1 cellular context compared by ENCODE assay signal in genomic region chr6:149646599-149646998, GRCh38.
TF ChIP-seq lines count a peak whose summit lies in the region.

No MANE protein-coding gene starts in this region.

TF ChIP-seq in GM23338, 12 proteins besides CTCF, POLR2A, EP300 and RAD21 (continued from another document):
- TF ChIP-seq, protein P1, sequence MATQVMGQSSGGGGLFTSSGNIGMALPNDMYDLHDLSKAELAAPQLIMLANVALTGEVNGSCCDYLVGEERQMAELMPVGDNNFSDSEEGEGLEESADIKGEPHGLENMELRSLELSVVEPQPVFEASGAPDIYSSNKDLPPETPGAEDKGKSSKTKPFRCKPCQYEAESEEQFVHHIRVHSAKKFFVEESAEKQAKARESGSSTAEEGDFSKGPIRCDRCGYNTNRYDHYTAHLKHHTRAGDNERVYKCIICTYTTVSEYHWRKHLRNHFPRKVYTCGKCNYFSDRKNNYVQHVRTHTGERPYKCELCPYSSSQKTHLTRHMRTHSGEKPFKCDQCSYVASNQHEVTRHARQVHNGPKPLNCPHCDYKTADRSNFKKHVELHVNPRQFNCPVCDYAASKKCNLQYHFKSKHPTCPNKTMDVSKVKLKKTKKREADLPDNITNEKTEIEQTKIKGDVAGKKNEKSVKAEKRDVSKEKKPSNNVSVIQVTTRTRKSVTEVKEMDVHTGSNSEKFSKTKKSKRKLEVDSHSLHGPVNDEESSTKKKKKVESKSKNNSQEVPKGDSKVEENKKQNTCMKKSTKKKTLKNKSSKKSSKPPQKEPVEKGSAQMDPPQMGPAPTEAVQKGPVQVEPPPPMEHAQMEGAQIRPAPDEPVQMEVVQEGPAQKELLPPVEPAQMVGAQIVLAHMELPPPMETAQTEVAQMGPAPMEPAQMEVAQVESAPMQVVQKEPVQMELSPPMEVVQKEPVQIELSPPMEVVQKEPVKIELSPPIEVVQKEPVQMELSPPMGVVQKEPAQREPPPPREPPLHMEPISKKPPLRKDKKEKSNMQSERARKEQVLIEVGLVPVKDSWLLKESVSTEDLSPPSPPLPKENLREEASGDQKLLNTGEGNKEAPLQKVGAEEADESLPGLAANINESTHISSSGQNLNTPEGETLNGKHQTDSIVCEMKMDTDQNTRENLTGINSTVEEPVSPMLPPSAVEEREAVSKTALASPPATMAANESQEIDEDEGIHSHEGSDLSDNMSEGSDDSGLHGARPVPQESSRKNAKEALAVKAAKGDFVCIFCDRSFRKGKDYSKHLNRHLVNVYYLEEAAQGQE (IDR thresholded peaks at IDR 0.05; ENCODE audit: unreplicated experiment) = no peak
- no peak for TF ChIP-seq JUNB (IDR thresholded peaks at IDR 0.05; ENCODE audit: unreplicated experiment)
- no peak for TF ChIP-seq STAT1 (IDR thresholded peaks at IDR 0.05; ENCODE audit: unreplicated experiment)
- no peak for TF ChIP-seq EZH2 (IDR thresholded peaks at IDR 0.05; ENCODE audit: low read depth, unreplicated experiment)
- TF ChIP-seq ZNF114 (CRISPR knock-in tag; IDR thresholded peaks at IDR 0.05) = no peak
- no peak for TF ChIP-seq CREB1 (CRISPR knock-in tag; IDR thresholded peaks at IDR 0.05; ENCODE audit: low read depth)
- TF ChIP-seq EZH2phosphoT487 (IDR thresholded peaks at IDR 0.05; ENCODE audit: unreplicated experiment) = no peak
- TF ChIP-seq NANOG (IDR thresholded peaks at IDR 0.05; ENCODE audit: borderline replicate concordance) = no peak
- no peak for TF ChIP-seq ZNF331 (CRISPR knock-in tag; IDR thresholded peaks at IDR 0.05; ENCODE audit: low read depth)
- TF ChIP-seq, protein P2, sequence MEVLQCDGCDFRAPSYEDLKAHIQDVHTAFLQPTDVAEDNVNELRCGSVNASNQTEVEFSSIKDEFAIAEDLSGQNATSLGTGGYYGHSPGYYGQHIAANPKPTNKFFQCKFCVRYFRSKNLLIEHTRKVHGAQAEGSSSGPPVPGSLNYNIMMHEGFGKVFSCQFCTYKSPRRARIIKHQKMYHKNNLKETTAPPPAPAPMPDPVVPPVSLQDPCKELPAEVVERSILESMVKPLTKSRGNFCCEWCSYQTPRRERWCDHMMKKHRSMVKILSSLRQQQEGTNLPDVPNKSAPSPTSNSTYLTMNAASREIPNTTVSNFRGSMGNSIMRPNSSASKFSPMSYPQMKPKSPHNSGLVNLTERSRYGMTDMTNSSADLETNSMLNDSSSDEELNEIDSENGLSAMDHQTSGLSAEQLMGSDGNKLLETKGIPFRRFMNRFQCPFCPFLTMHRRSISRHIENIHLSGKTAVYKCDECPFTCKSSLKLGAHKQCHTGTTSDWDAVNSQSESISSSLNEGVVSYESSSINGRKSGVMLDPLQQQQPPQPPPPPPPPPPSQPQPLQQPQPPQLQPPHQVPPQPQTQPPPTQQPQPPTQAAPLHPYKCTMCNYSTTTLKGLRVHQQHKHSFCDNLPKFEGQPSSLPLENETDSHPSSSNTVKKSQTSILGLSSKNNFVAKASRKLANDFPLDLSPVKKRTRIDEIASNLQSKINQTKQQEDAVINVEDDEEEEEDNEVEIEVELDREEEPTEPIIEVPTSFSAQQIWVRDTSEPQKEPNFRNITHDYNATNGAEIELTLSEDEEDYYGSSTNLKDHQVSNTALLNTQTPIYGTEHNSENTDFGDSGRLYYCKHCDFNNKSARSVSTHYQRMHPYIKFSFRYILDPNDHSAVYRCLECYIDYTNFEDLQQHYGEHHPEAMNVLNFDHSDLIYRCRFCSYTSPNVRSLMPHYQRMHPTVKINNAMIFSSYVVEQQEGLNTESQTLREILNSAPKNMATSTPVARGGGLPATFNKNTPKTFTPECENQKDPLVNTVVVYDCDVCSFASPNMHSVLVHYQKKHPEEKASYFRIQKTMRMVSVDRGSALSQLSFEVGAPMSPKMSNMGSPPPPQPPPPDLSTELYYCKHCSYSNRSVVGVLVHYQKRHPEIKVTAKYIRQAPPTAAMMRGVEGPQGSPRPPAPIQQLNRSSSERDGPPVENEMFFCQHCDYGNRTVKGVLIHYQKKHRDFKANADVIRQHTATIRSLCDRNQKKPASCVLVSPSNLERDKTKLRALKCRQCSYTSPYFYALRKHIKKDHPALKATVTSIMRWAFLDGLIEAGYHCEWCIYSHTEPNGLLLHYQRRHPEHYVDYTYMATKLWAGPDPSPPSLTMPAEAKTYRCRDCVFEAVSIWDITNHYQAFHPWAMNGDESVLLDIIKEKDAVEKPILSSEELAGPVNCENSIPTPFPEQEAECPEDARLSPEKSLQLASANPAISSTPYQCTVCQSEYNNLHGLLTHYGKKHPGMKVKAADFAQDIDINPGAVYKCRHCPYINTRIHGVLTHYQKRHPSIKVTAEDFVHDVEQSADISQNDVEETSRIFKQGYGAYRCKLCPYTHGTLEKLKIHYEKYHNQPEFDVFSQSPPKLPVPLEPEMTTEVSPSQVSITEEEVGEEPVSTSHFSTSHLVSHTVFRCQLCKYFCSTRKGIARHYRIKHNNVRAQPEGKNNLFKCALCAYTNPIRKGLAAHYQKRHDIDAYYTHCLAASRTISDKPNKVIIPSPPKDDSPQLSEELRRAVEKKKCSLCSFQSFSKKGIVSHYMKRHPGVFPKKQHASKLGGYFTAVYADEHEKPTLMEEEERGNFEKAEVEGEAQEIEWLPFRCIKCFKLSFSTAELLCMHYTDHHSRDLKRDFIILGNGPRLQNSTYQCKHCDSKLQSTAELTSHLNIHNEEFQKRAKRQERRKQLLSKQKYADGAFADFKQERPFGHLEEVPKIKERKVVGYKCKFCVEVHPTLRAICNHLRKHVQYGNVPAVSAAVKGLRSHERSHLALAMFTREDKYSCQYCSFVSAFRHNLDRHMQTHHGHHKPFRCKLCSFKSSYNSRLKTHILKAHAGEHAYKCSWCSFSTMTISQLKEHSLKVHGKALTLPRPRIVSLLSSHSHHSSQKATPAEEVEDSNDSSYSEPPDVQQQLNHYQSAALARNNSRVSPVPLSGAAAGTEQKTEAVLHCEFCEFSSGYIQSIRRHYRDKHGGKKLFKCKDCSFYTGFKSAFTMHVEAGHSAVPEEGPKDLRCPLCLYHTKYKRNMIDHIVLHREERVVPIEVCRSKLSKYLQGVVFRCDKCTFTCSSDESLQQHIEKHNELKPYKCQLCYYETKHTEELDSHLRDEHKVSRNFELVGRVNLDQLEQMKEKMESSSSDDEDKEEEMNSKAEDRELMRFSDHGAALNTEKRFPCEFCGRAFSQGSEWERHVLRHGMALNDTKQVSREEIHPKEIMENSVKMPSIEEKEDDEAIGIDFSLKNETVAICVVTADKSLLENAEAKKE (CRISPR knock-in tag; IDR thresholded peaks at IDR 0.05) = no peak
TF ChIP-seq in GM23338: peak in this region for 0.
